Comparison of ENCODE assay signal across 17 cellular contexts in genomic region chr11:12941671-12942070, GRCh38.
DNase-seq lines count a peak whose midpoint lies in the region; ATAC-seq, FAIRE-seq and TF ChIP-seq lines count a peak whose summit lies in the region.
"Had no signal": no experiment of that assay in that cellular context is flagged by ENCODE, and none has a peak within 500 bp of the region (broad histone marks: within the 10 kb centered on the region; RNA-seq: fewer than 3 reads in every experiment).

No MANE protein-coding gene starts in this region.

- H3K27ac Mint-ChIP-seq in astrocyte (ENCODE audit: unreplicated experiment) = peak overlapping the region; percentile 12
- H3K27ac Mint-ChIP-seq: CD14-positive monocyte; CD4-positive, alpha-beta memory T cell; H9 had no signal

- H3K4me2 ChIP-seq in A549 = no peak overlapping the region
- H3K4me2 ChIP-seq in astrocyte (ENCODE audit: low read length) = peak overlapping the region; percentile 74
- H3K4me2 ChIP-seq in smooth muscle cell = no peak overlapping the region
- H3K4me2 ChIP-seq: BLaER1 had no signal

- H3K9me3 ChIP-seq in A549 (peaks cover 4% of the 10 kb centered on the region; the same call in 1 of the 3 replicates), astrocyte (ENCODE audit: insufficient read depth, low read depth, low read length) (no peaks in the 10 kb centered on the region), smooth muscle cell (replicated peaks; ENCODE audit: low read depth) (no peaks in the 10 kb centered on the region), left ventricle myocardium inferior (replicated peaks) (peaks cover 12% of the 10 kb centered on the region)
- no peaks in the 10 kb centered on the region for H3K9me3 ChIP-seq in effector memory CD4-positive, alpha-beta T cell (ENCODE audit: control insufficient read depth, low read length)
- H3K9me3 ChIP-seq: BLaER1 had no signal

- H3K27me3 ChIP-seq in astrocyte (ENCODE audit: insufficient read depth, low read length) = no peaks in the 10 kb centered on the region
- H3K27me3 ChIP-seq in smooth muscle cell (ENCODE audit: low read depth) = no peaks in the 10 kb centered on the region
- no peaks in the 10 kb centered on the region for H3K27me3 ChIP-seq in effector memory CD4-positive, alpha-beta T cell (replicated peaks; ENCODE audit: control insufficient read depth, insufficient read depth, low read length, poor library complexity, severe bottlenecking)
- H3K27me3 ChIP-seq in left ventricle myocardium inferior (ENCODE audit: low read depth) = no peaks in the 10 kb centered on the region
- H3K27me3 ChIP-seq: BLaER1 had no signal

- H3K9me3 Mint-ChIP-seq in astrocyte (ENCODE audit: unreplicated experiment) = no peaks in the 10 kb centered on the region
- H3K9me3 Mint-ChIP-seq: H9 had no signal

- DNase-seq in A549 (ENCODE audit: low read depth in 1 of 2, low spot score in 1 of 2) (no peak), astrocyte (ENCODE audit: low read depth) (peak; percentile 83), globus pallidus (ENCODE audit: low spot score) (peak; percentile 10), smooth muscle cell (lab: John Stamatoyannopoulos, UW; ENCODE audit: unreplicated experiment) (no peak), GM20000 (ENCODE audit: low spot score) (no peak), left ventricle myocardium inferior (no peak)
- no peak for DNase-seq in effector memory CD4-positive, alpha-beta T cell
- DNase-seq: CD4-positive, alpha-beta memory T cell; DMS153; DMS79; GDM1; H9 had no signal

- no peak for TF ChIP-seq EP300 in A549 (IDR thresholded peaks at IDR 0.05)

- peaks cover 2% of the 10 kb centered on the region for H4K20me1 ChIP-seq in astrocyte (ENCODE audit: insufficient read depth, low read length)
- H4K20me1 ChIP-seq in smooth muscle cell (ENCODE audit: low read depth) = peaks cover 31% of the 10 kb centered on the region
- H4K20me1 ChIP-seq: BLaER1 had no signal

- TF ChIP-seq POLR2A in A549 (IDR thresholded peaks at IDR 0.05; ENCODE audit: low read length) = no peak

- H3K27me3 Mint-ChIP-seq in astrocyte (ENCODE audit: low read depth, unreplicated experiment) = no peaks in the 10 kb centered on the region

- no peak for TF ChIP-seq CTCF in A549 (IDR thresholded peaks at IDR 0.05)
- TF ChIP-seq CTCF in astrocyte (IDR thresholded peaks at IDR 0.05; ENCODE audit: insufficient read depth, low read depth, low read length) = no peak
- no peak for TF ChIP-seq CTCF in smooth muscle cell (IDR thresholded peaks at IDR 0.05; ENCODE audit: borderline replicate concordance, insufficient read depth, poor library complexity, severe bottlenecking)
- no peak for TF ChIP-seq CTCF in GM20000 (IDR thresholded peaks at IDR 0.05; ENCODE audit: extremely low read depth, missing control alignments)
- TF ChIP-seq CTCF in left ventricle myocardium inferior (IDR thresholded peaks at IDR 0.05; ENCODE audit: borderline replicate concordance) = no peak

- H2AFZ ChIP-seq in astrocyte (ENCODE audit: low read depth, low read length) (no peak overlapping the region), smooth muscle cell (ENCODE audit: low read depth) (no peak overlapping the region)

- peaks cover 30% of the 10 kb centered on the region for H3K36me3 ChIP-seq in astrocyte (ENCODE audit: insufficient read depth, low read length)
- peaks cover 29% of the 10 kb centered on the region for H3K36me3 ChIP-seq in smooth muscle cell (ENCODE audit: low read depth)
- no peaks in the 10 kb centered on the region for H3K36me3 ChIP-seq in effector memory CD4-positive, alpha-beta T cell (ENCODE audit: control insufficient read depth, insufficient read depth, low read length)
- peaks cover 66% of the 10 kb centered on the region for H3K36me3 ChIP-seq in left ventricle myocardium inferior
- H3K36me3 ChIP-seq: BLaER1 had no signal

- H3K4me3 ChIP-seq in A549 (no peak overlapping the region), astrocyte (ENCODE audit: insufficient read depth, low read depth, low read length) (peak overlapping the region; percentile 20), smooth muscle cell (no peak overlapping the region), left ventricle myocardium inferior (no peak overlapping the region)
- no peak overlapping the region for H3K4me3 ChIP-seq in effector memory CD4-positive, alpha-beta T cell (ENCODE audit: insufficient read depth, low read depth, low read length, poor library complexity, severe bottlenecking)
- H3K4me3 ChIP-seq: BLaER1 had no signal

- H3K9ac ChIP-seq in astrocyte (ENCODE audit: low read length) (peak overlapping the region; percentile 34), smooth muscle cell (ENCODE audit: low read depth) (no peak overlapping the region)
- H3K9ac ChIP-seq: BLaER1 had no signal

- intact Hi-C loops in left ventricle myocardium inferior (cut with micrococcal nuclease) = no loop called here

- H3K4me1 Mint-ChIP-seq in astrocyte (ENCODE audit: low read depth, unreplicated experiment) = peaks cover 22% of the 10 kb centered on the region
- H3K4me1 Mint-ChIP-seq: CD14-positive monocyte; CD4-positive, alpha-beta memory T cell had no signal

- H3K36me3 Mint-ChIP-seq in astrocyte (ENCODE audit: low read depth, unreplicated experiment) = peaks cover 21% of the 10 kb centered on the region
- H3K36me3 Mint-ChIP-seq: CD14-positive monocyte; CD4-positive, alpha-beta memory T cell had no signal

- POLR2A ChIA-PET in A549 (lab: Yijun Ruan, JAX) = interaction anchor here (1.1 kb wide), 1 partner anchor 12 kb away, joined by 3 read pairs; no protein-coding TSS in a partner anchor

- no peak overlapping the region for H3K4me3 Mint-ChIP-seq in astrocyte (ENCODE audit: unreplicated experiment)
- H3K4me3 Mint-ChIP-seq: CD14-positive monocyte; CD4-positive, alpha-beta memory T cell; H9 had no signal

- no peak for TF ChIP-seq RAD21 in A549 (conservative IDR thresholded peaks at IDR 0.05 in 1 of 2, IDR thresholded peaks at IDR 0.05 in 1 of 2)

- CTCF ChIA-PET in A549 (lab: Yijun Ruan, JAX) = interaction anchor here (1.3 kb wide), 1 partner anchor 22 kb away, joined by 4 read pairs; no protein-coding TSS in a partner anchor

- 94% methylated on average over 4 of the region's 4 CpGs for WGBS in A549 (ENCODE audit: missing lambda C conversion rate)
- 98% methylated on average over 4 of the region's 4 CpGs for WGBS in smooth muscle cell (ENCODE audit: low lambda C conversion rate)

- H3F3A ChIP-seq in smooth muscle cell (ENCODE audit: low read depth) = peaks cover 1% of the 10 kb centered on the region

- peak; percentile 49 for FAIRE-seq in A549 (lab: Jason Lieb, UNC)
- FAIRE-seq in astrocyte (lab: Jason Lieb, UNC) = no peak
- FAIRE-seq: GM18507, H1 had no signal

- H3K4me1 ChIP-seq in A549 (no peaks in the 10 kb centered on the region), astrocyte (ENCODE audit: insufficient read depth, low read length) (peaks cover 20% of the 10 kb centered on the region), smooth muscle cell (ENCODE audit: low read depth) (no peaks in the 10 kb centered on the region), left ventricle myocardium inferior (no peaks in the 10 kb centered on the region)
- H3K4me1 ChIP-seq in effector memory CD4-positive, alpha-beta T cell (ENCODE audit: control insufficient read depth, insufficient read depth, low read length, poor library complexity, severe bottlenecking) = no peaks in the 10 kb centered on the region

- H3K27ac ChIP-seq in A549 = no peak overlapping the region
- H3K27ac ChIP-seq in astrocyte (ENCODE audit: low read depth, low read length) = peak overlapping the region; percentile 67
- H3K27ac ChIP-seq in smooth muscle cell (ENCODE audit: low read depth) = peak overlapping the region; percentile 21
- H3K27ac ChIP-seq in effector memory CD4-positive, alpha-beta T cell (ENCODE audit: insufficient read depth, low read length, poor library complexity, severe bottlenecking) = no peak overlapping the region
- H3K27ac ChIP-seq in left ventricle myocardium inferior (replicated peaks) = no peak overlapping the region
- H3K27ac ChIP-seq: 22Rv1, BLaER1 had no signal

- H3K79me2 ChIP-seq in astrocyte (ENCODE audit: insufficient read depth, low read length) (no peaks in the 10 kb centered on the region), smooth muscle cell (ENCODE audit: low read depth) (no peaks in the 10 kb centered on the region)

- ATAC-seq in A549 = no peak

TF ChIP-seq in A549, 52 proteins besides CTCF, POLR2A, EP300 and RAD21:
- no peak for TF ChIP-seq MYC (IDR thresholded peaks at IDR 0.05; ENCODE audit: borderline replicate concordance, low read length)
- no peak for TF ChIP-seq ATOH8 (CRISPR knock-in tag; IDR thresholded peaks at IDR 0.05; ENCODE audit: low read depth)
- no peak for TF ChIP-seq HEYL (CRISPR knock-in tag; IDR thresholded peaks at IDR 0.05)
- no peak for TF ChIP-seq CBX8 (IDR thresholded peaks at IDR 0.05)
- TF ChIP-seq EHF (CRISPR knock-in tag; IDR thresholded peaks at IDR 0.05) = no peak

Comparison
In these comparisons a context has a peak if more than half of its experiments do, and no peak if none do; other contexts are left out.
1. DNase-seq: peak in astrocyte (single experiment) and globus pallidus (single experiment); none in A549 (0 of 2), smooth muscle cell (single experiment), effector memory CD4-positive, alpha-beta T cell (0 of 3), GM20000 (single experiment) and left ventricle myocardium inferior (single experiment).
2. H3K27ac ChIP-seq: peak in astrocyte (single experiment) and smooth muscle cell (single experiment); none in A549 (0 of 2), effector memory CD4-positive, alpha-beta T cell (single experiment) and left ventricle myocardium inferior (single experiment).